17 cellular contexts compared by ENCODE assay signal in genomic region chr1:121471517-121471916, GRCh38.
DNase-seq lines count a peak whose midpoint lies in the region; ATAC-seq, FAIRE-seq and TF ChIP-seq lines count a peak whose summit lies in the region.
"Had no signal": no experiment of that assay in that cellular context is flagged by ENCODE, and none has a peak within 500 bp of the region (broad histone marks: within the 10 kb centered on the region; RNA-seq: fewer than 3 reads in every experiment).

No MANE protein-coding gene starts in this region.

- H3K4me1 ChIP-seq in spleen: no peaks in the 10 kb centered on the region
- H3K4me1 ChIP-seq: transverse colon had no signal

- intact Hi-C loops in spleen (cut with DNase I; ENCODE audit: low total_unique reads): no loop called here

- TF ChIP-seq CTCF in GM12864 (IDR thresholded peaks at IDR 0.05; ENCODE audit: low read depth, low read length, missing control alignments) (no peak), spleen (IDR thresholded peaks at IDR 0.05 in 8 of 11, conservative IDR thresholded peaks at IDR 0.05 in 3 of 11) (no peak)

- peaks cover 0 to 5% (median 0%) of the 10 kb centered on the region in 8 donors for H3K9me3 ChIP-seq in spleen
- H3K9me3 ChIP-seq: transverse colon had no signal

- no peak for TF ChIP-seq POLR2A in spleen (IDR thresholded peaks at IDR 0.05)

- no peaks in the 10 kb centered on the region for H3K36me3 ChIP-seq in spleen
- H3K36me3 ChIP-seq: transverse colon had no signal

- ATAC-seq in HG02642 (IDR thresholded peaks at IDR 0.05; ENCODE audit: poor library complexity, unreplicated experiment) (peak; percentile 87), HG03432 (IDR thresholded peaks at IDR 0.05; ENCODE audit: unreplicated experiment) (peak; percentile 88)
- ATAC-seq: left cardiac atrium had no signal

- DNase-seq in GM12864 (ENCODE audit: low read depth) (peak; percentile 7), GM19239 (ENCODE audit: insufficient read length, low spot score) (peak; percentile 2), spleen (no peak), NCI-H774 (lab: John Stamatoyannopoulos, UW) (no peak), NCI-H1417 treated with DMSO at 0.1 percent for 48 hours (lab: John Stamatoyannopoulos, UW) (no peak)
- no peak for DNase-seq in activated CD8-positive, alpha-beta memory T cell treated with anti-CD3 and anti-CD28 coated beads, Interleukin-2, amount 50 U/mL, for 48 hours
- DNase-seq: ACHN, Calu3, H9, left cardiac atrium, NCI-H1092 treated with DMSO at 0.1 percent for 48 hours, NCI-H510A, SHP77 treated with DMSO at 0.1 percent for 48 hours, transverse colon had no signal

- FAIRE-seq in GM19239 (lab: Jason Lieb, UNC): no peak

- WGBS in spleen, 5 donors: 36 to 56% (median 41%) methylated on average over 1 of the region's 1 CpG

- no peaks in the 10 kb centered on the region for H3K27me3 ChIP-seq in spleen (replicated peaks in 1 of 7)
- H3K27me3 ChIP-seq: transverse colon had no signal

- H3K27ac ChIP-seq in spleen: no peak overlapping the region
- H3K27ac ChIP-seq: transverse colon, VCaP had no signal

- H3K4me3 ChIP-seq in GM12864 (ENCODE audit: low read depth, low read length): no peak overlapping the region
- no peak overlapping the region for H3K4me3 ChIP-seq in spleen
- H3K4me3 ChIP-seq: transverse colon had no signal

Comparison
In these comparisons a context has a peak if more than half of its experiments do, and no peak if none do; other contexts are left out.
1. DNase-seq: peak in GM12864 (single experiment) and GM19239 (single experiment); none in spleen (single experiment), NCI-H774 (single experiment), NCI-H1417 treated with DMSO at 0.1 percent for 48 hours (single experiment) and activated CD8-positive, alpha-beta memory T cell treated with anti-CD3 and anti-CD28 coated beads, Interleukin-2, amount 50 U/mL, for 48 hours (single experiment).